In the genomic region with DNA sequence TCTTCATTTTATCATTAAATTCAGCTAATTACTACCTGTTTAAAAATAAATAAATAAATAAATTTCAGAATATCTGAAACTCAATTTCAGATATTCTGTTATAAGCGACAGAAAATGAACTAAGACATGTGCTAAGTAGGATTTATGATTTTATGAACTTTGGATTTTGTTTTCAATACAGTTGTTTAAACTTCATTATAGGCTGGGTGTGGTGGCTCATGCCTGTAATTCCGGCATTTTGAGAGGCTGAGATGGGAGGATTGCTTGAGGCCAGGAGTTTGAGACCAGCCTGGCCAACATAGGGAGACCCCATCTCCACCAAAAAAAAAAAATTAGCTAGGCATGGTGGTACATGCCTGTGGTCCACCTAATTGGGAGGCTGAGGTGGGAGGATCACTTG, we compare ENCODE assay signal across 21 cellular contexts. TPM values are rescaled to one million over a fixed set of nuclear protein-coding genes. Genes with fewer than 3 reads are reported as not detected.
DNase-seq lines count a peak whose midpoint lies in the region; ATAC-seq, FAIRE-seq and TF ChIP-seq lines count a peak whose summit lies in the region.
"Had no signal": no experiment of that assay in that cellular context is flagged by ENCODE, and none has a peak within 500 bp of the region (broad histone marks: within the 10 kb centered on the region; RNA-seq: fewer than 3 reads in every experiment).

No MANE protein-coding gene starts in this region.

- intact Hi-C loops in kidney (cut with DNase I), result no loop called here

- no peak overlapping the region for H3K9ac ChIP-seq in kidney (ENCODE audit: low read length in 2 of 2)
- H3K9ac ChIP-seq: BLaER1, GM23248 had no signal

- no peaks in the 10 kb centered on the region for H3K27me3 ChIP-seq in small intestine (ENCODE audit: control insufficient read depth in 2 of 2, insufficient read depth in 2 of 2, low read length in 2 of 2)
- H3K27me3 ChIP-seq: BLaER1 had no signal

- DNase-seq in kidney, result no peak
- DNase-seq in small intestine, result peak; percentile 68
- DNase-seq in occipital lobe (lab: John Stamatoyannopoulos, UW), result no peak
- no peak for DNase-seq in activated naive CD4-positive, alpha-beta T cell treated with Interleukin-2 at 50 U/mL for 16 hours
- DNase-seq: CD4-positive, CD25-positive, alpha-beta regulatory T cell; CD8-positive, alpha-beta T cell; DMS153; DND-41; GDM1; GM23248; H7; HCEC 1CT had no signal

- POLR2A ChIA-PET in HEK293 (lab: Yijun Ruan, JAX), result no interaction called here

- CTCF ChIA-PET in HEK293 (lab: Yijun Ruan, JAX), result interaction anchor here (0.6 kb wide), 1 partner anchor 168 kb away, joined by 8 read pairs; no protein-coding TSS in a partner anchor

- no peak for ATAC-seq in GM18498 (IDR thresholded peaks at IDR 0.05; ENCODE audit: unreplicated experiment)
- ATAC-seq: CD8-positive, alpha-beta T cell; GM12878 had no signal

- 24 to 67% (median 53%) methylated on average over 2 of the region's 2 CpGs for WGBS in small intestine, 3 donors

- H3K36me3 ChIP-seq in HEK293 (ENCODE audit: control insufficient read depth in 2 of 2, insufficient read depth in 1 of 2, low read length in 2 of 2) (peaks cover 4 to 24% of the 10 kb centered on the region in 2 experiments; a peak in 2 of 3 replicates), kidney (ENCODE audit: control insufficient read depth in 1 of 2, insufficient read depth in 2 of 2, low read length in 2 of 2) (peaks cover 4 to 8% of the 10 kb centered on the region in 2 donors), small intestine (ENCODE audit: control insufficient read depth in 2 of 2, insufficient read depth in 2 of 2, low read length in 2 of 2) (no peaks in the 10 kb centered on the region)

- H3K9me3 ChIP-seq in HEK293 (ENCODE audit: control insufficient read depth, insufficient read depth, low read depth, low read length) (no peaks in the 10 kb centered on the region), kidney (ENCODE audit: control insufficient read depth in 1 of 2, low read length in 2 of 2) (no peaks in the 10 kb centered on the region), small intestine (ENCODE audit: control insufficient read depth, low read depth) (no peaks in the 10 kb centered on the region)
- H3K9me3 ChIP-seq: BLaER1, Caco-2 had no signal

- no peaks in the 10 kb centered on the region for H3K4me1 ChIP-seq in HEK293 (ENCODE audit: control insufficient read depth, insufficient read depth, low read length)
- no peaks in the 10 kb centered on the region for H3K4me1 ChIP-seq in kidney (ENCODE audit: control insufficient read depth in 1 of 2, insufficient read depth in 1 of 2, low read depth in 1 of 2, low read length in 2 of 2)
- H3K4me1 ChIP-seq in small intestine (ENCODE audit: control insufficient read depth in 2 of 2, insufficient read depth in 1 of 2, low read depth in 1 of 2, low read length in 1 of 2), result no peaks in the 10 kb centered on the region
- H3K4me1 ChIP-seq: BLaER1 had no signal

- FAIRE-seq in colon (lab: Jason Lieb, UNC), result peak; percentile 38
- peak; percentile 8 for FAIRE-seq in kidney (lab: Jason Lieb, UNC)
- FAIRE-seq in small intestine (lab: Jason Lieb, UNC), result peak; percentile 68
- FAIRE-seq: GM12878, GM18507, H1 had no signal

- H3K4me3 ChIP-seq in HEK293 (ENCODE audit: low read depth, low read length) (no peak overlapping the region), kidney (ENCODE audit: low read length in 2 of 2) (no peak overlapping the region), small intestine (ENCODE audit: low read depth in 1 of 2, low read length in 2 of 2) (no peak overlapping the region)
- H3K4me3 ChIP-seq: BLaER1, GM12878, GM23248 had no signal

- TF ChIP-seq CTCF in HEK293 (tag by site-specific recombination; IDR thresholded peaks at IDR 0.05) (no peak), kidney (IDR thresholded peaks at IDR 0.05; ENCODE audit: borderline replicate concordance, extremely low read depth, insufficient read depth) (no peak)

- no peak overlapping the region for H3K27ac ChIP-seq in HEK293 (ENCODE audit: extremely low read depth, low read depth, low read length)
- no peak overlapping the region for H3K27ac ChIP-seq in kidney (ENCODE audit: low read depth in 2 of 2, low read length in 2 of 2)
- H3K27ac ChIP-seq in small intestine (ENCODE audit: low read depth in 1 of 2, low read length in 1 of 2), result peak overlapping the region in 1 of 2 donors; percentile 68
- H3K27ac ChIP-seq: BLaER1, C4-2B, GM23248 had no signal

TF ChIP-seq in HEK293, 187 proteins besides CTCF, POLR2A, EP300 and RAD21:
- TF ChIP-seq, protein P1, sequence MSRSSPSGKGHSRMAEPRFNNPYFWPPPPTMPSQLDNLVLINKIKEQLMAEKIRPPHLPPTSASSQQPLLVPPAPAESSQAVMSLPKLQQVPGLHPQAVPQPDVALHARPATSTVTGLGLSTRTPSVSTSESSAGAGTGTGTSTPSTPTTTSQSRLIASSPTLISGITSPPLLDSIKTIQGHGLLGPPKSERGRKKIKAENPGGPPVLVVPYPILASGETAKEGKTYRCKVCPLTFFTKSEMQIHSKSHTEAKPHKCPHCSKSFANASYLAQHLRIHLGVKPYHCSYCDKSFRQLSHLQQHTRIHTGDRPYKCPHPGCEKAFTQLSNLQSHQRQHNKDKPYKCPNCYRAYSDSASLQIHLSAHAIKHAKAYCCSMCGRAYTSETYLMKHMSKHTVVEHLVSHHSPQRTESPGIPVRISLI (tag by site-specific recombination; IDR thresholded peaks at IDR 0.05), result no peak
- TF ChIP-seq ZNF121 (tag by site-specific recombination; IDR thresholded peaks at IDR 0.05) (peak; percentile 42; the same call in 1 of the 2 replicates), ZNF416 (tag by site-specific recombination; IDR thresholded peaks at IDR 0.05) (no peak), ZNF112 (tag by site-specific recombination; IDR thresholded peaks at IDR 0.05) (no peak)

RNA-seq across cellular contexts. Expression of a gene that starts 36.0 kb away (rescaled TPM):
- total RNA-seq in kidney (7.0 TPM), occipital lobe (12.3 TPM)
- polyA plus RNA-seq in kidney (ENCODE audit: insufficient read depth, low read depth, low replicate concordance) (6.8 TPM), small intestine (1 to 10 TPM; 2.2 to 4.9 (median 2.2) TPM)
